Comparison of ENCODE assay signal across 1 cellular context in the genomic region with DNA sequence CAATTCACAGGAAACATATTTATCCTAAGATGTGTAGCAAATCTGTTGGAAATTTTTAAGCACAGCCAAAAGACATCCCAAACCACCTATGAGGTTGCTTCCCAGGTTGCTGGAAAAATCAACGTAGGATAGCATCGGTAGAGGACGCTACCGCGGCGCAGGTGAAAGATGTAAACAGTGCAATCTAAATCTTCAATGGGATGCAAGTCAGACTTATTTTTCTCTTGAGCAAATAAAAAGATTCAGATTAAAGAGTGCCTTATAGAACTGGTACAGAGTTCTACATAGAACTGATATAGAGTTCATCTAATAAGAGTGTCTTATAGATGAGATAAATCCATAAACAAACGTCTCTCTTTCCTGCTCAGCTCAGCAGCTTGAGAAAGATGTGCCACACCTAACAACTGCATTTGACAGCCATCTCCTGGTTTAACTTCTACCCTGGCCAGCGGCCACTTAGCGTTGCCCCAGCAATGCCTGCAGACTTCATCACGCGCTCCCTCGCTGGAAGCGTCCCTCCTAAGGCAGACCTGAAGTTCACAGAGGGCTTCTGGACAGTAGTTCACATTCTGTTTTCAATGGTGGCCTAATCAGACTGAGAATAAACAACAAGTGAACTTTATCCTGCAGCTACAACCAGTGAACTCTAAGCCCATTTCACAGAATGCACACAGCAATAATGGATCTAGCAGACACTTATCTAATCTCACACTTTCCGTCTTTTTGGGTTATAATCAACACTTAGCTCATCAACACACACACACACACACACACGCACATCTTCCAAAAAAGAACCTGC.
TF ChIP-seq lines count a peak whose summit lies in the region.

No MANE protein-coding gene starts in this region.

TF ChIP-seq in HepG2, 621 proteins besides CTCF, POLR2A, EP300 and RAD21 (continued from another document and continues in another):
- TF ChIP-seq, protein P1, sequence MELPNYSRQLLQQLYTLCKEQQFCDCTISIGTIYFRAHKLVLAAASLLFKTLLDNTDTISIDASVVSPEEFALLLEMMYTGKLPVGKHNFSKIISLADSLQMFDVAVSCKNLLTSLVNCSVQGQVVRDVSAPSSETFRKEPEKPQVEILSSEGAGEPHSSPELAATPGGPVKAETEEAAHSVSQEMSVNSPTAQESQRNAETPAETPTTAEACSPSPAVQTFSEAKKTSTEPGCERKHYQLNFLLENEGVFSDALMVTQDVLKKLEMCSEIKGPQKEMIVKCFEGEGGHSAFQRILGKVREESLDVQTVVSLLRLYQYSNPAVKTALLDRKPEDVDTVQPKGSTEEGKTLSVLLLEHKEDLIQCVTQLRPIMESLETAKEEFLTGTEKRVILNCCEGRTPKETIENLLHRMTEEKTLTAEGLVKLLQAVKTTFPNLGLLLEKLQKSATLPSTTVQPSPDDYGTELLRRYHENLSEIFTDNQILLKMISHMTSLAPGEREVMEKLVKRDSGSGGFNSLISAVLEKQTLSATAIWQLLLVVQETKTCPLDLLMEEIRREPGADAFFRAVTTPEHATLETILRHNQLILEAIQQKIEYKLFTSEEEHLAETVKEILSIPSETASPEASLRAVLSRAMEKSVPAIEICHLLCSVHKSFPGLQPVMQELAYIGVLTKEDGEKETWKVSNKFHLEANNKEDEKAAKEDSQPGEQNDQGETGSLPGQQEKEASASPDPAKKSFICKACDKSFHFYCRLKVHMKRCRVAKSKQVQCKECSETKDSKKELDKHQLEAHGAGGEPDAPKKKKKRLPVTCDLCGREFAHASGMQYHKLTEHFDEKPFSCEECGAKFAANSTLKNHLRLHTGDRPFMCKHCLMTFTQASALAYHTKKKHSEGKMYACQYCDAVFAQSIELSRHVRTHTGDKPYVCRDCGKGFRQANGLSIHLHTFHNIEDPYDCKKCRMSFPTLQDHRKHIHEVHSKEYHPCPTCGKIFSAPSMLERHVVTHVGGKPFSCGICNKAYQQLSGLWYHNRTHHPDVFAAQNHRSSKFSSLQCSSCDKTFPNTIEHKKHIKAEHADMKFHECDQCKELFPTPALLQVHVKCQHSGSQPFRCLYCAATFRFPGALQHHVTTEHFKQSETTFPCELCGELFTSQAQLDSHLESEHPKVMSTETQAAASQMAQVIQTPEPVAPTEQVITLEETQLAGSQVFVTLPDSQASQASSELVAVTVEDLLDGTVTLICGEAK (IDR thresholded peaks at IDR 0.05): no peak
- TF ChIP-seq, protein P1 (CRISPR knock-in tag; IDR thresholded peaks at IDR 0.05): peak; percentile 27; the same call in 1 of the 2 replicates
- peak; percentile 32; the same call in 1 of the 2 replicates for TF ChIP-seq NCOA2 (CRISPR knock-in tag; IDR thresholded peaks at IDR 0.05)
- peak; percentile 39; the same call in 1 of the 2 replicates for TF ChIP-seq HMGXB3 (CRISPR knock-in tag; IDR thresholded peaks at IDR 0.05; ENCODE audit: borderline replicate concordance)
- TF ChIP-seq, protein P2, sequence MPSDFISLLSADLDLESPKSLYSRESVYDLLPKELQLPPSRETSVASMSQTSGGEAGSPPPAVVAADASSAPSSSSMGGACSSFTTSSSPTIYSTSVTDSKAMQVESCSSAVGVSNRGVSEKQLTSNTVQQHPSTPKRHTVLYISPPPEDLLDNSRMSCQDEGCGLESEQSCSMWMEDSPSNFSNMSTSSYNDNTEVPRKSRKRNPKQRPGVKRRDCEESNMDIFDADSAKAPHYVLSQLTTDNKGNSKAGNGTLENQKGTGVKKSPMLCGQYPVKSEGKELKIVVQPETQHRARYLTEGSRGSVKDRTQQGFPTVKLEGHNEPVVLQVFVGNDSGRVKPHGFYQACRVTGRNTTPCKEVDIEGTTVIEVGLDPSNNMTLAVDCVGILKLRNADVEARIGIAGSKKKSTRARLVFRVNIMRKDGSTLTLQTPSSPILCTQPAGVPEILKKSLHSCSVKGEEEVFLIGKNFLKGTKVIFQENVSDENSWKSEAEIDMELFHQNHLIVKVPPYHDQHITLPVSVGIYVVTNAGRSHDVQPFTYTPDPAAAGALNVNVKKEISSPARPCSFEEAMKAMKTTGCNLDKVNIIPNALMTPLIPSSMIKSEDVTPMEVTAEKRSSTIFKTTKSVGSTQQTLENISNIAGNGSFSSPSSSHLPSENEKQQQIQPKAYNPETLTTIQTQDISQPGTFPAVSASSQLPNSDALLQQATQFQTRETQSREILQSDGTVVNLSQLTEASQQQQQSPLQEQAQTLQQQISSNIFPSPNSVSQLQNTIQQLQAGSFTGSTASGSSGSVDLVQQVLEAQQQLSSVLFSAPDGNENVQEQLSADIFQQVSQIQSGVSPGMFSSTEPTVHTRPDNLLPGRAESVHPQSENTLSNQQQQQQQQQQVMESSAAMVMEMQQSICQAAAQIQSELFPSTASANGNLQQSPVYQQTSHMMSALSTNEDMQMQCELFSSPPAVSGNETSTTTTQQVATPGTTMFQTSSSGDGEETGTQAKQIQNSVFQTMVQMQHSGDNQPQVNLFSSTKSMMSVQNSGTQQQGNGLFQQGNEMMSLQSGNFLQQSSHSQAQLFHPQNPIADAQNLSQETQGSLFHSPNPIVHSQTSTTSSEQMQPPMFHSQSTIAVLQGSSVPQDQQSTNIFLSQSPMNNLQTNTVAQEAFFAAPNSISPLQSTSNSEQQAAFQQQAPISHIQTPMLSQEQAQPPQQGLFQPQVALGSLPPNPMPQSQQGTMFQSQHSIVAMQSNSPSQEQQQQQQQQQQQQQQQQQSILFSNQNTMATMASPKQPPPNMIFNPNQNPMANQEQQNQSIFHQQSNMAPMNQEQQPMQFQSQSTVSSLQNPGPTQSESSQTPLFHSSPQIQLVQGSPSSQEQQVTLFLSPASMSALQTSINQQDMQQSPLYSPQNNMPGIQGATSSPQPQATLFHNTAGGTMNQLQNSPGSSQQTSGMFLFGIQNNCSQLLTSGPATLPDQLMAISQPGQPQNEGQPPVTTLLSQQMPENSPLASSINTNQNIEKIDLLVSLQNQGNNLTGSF (CRISPR knock-in tag; IDR thresholded peaks at IDR 0.05): no peak
- TF ChIP-seq, protein P3, sequence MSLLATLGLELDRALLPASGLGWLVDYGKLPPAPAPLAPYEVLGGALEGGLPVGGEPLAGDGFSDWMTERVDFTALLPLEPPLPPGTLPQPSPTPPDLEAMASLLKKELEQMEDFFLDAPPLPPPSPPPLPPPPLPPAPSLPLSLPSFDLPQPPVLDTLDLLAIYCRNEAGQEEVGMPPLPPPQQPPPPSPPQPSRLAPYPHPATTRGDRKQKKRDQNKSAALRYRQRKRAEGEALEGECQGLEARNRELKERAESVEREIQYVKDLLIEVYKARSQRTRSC (CRISPR knock-in tag; IDR thresholded peaks at IDR 0.05; ENCODE audit: low read depth): no peak
- TF ChIP-seq POLR2G (IDR thresholded peaks at IDR 0.05; ENCODE audit: low read depth, low read length): peak; percentile 63; the same call in 1 of the 2 replicates
- TF ChIP-seq MEIS2 (CRISPR knock-in tag; IDR thresholded peaks at IDR 0.05): peak; percentile 75; the same call in 1 of the 2 replicates
- TF ChIP-seq, protein P4, sequence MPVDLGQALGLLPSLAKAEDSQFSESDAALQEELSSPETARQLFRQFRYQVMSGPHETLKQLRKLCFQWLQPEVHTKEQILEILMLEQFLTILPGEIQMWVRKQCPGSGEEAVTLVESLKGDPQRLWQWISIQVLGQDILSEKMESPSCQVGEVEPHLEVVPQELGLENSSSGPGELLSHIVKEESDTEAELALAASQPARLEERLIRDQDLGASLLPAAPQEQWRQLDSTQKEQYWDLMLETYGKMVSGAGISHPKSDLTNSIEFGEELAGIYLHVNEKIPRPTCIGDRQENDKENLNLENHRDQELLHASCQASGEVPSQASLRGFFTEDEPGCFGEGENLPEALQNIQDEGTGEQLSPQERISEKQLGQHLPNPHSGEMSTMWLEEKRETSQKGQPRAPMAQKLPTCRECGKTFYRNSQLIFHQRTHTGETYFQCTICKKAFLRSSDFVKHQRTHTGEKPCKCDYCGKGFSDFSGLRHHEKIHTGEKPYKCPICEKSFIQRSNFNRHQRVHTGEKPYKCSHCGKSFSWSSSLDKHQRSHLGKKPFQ (CRISPR knock-in tag; IDR thresholded peaks at IDR 0.05; ENCODE audit: insufficient replicate concordance): no peak
- no peak for TF ChIP-seq KLF11 (CRISPR knock-in tag; IDR thresholded peaks at IDR 0.05)
- TF ChIP-seq FLYWCH1 (CRISPR knock-in tag; IDR thresholded peaks at IDR 0.05): no peak
- no peak for TF ChIP-seq MTF2 (CRISPR knock-in tag; IDR thresholded peaks at IDR 0.05; ENCODE audit: borderline replicate concordance)
- no peak for TF ChIP-seq ZNF552 (CRISPR knock-in tag; IDR thresholded peaks at IDR 0.05; ENCODE audit: borderline replicate concordance)
- no peak; the same call in 1 of the 2 replicates for TF ChIP-seq NCOA1 (CRISPR knock-in tag; IDR thresholded peaks at IDR 0.05)
- no peak for TF ChIP-seq NFRKB (IDR thresholded peaks at IDR 0.05)
- TF ChIP-seq, protein P5, sequence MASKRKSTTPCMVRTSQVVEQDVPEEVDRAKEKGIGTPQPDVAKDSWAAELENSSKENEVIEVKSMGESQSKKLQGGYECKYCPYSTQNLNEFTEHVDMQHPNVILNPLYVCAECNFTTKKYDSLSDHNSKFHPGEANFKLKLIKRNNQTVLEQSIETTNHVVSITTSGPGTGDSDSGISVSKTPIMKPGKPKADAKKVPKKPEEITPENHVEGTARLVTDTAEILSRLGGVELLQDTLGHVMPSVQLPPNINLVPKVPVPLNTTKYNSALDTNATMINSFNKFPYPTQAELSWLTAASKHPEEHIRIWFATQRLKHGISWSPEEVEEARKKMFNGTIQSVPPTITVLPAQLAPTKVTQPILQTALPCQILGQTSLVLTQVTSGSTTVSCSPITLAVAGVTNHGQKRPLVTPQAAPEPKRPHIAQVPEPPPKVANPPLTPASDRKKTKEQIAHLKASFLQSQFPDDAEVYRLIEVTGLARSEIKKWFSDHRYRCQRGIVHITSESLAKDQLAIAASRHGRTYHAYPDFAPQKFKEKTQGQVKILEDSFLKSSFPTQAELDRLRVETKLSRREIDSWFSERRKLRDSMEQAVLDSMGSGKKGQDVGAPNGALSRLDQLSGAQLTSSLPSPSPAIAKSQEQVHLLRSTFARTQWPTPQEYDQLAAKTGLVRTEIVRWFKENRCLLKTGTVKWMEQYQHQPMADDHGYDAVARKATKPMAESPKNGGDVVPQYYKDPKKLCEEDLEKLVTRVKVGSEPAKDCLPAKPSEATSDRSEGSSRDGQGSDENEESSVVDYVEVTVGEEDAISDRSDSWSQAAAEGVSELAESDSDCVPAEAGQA (IDR thresholded peaks at IDR 0.05; ENCODE audit: low read depth): no peak
- TF ChIP-seq, protein P5 (CRISPR knock-in tag; IDR thresholded peaks at IDR 0.05; ENCODE audit: borderline replicate concordance): no peak
